Comparison of ENCODE assay signal across 24 cellular contexts in the genomic region with DNA sequence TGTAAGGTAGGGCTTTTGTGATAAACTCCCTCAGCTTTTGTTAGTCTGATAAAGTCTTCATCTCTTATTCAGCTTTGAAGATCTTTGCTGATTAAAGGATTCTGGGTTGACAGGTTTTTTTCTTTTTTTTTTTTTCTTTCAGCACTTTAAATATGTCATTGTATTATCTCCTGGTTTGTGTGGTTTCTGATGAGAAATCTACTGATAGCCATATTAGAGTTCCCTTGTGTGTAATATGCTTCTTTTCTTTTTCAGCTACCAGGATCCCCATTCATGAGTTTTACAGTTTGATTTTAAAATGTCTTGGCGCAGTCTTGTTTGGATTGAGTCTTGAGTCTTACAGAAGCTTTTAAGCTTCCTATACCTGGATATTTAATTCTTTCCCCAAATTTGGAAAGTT.
"Had no signal": no experiment of that assay in that cellular context is flagged by ENCODE, and none has a peak within 500 bp of the region (broad histone marks: within the 10 kb centered on the region; RNA-seq: fewer than 3 reads in every experiment).

No MANE protein-coding gene starts in this region.

- H3K27me3 ChIP-seq: colonic mucosa, dorsolateral prefrontal cortex, esophagus muscularis mucosa, esophagus squamous epithelium, foreskin keratinocyte, gastrocnemius medialis, gastroesophageal sphincter, heart left ventricle, heart right ventricle, hepatocyte had no signal

- H2AFZ ChIP-seq: hepatocyte had no signal

- H3K27ac Mint-ChIP-seq: dendritic cell treated with granulocyte-macrophage colony-stimulating factor and Interleukin-4, amounts not matched to agents 40 ng/mL and 50 ng/mL, for 4 days; effector memory CD8-positive, alpha-beta T cell had no signal

- H3K4me1 ChIP-seq: colonic mucosa, esophagus muscularis mucosa, esophagus squamous epithelium, foreskin keratinocyte, gastrocnemius medialis, gastroesophageal sphincter, heart left ventricle, heart right ventricle had no signal

- H3K79me2 ChIP-seq: hepatocyte had no signal

- DNase-seq: colonic mucosa; cortex of kidney; dermis blood vessel endothelial cell; dorsolateral prefrontal cortex; effector CD4-positive, alpha-beta T cell; effector CD8-positive, alpha-beta T cell; effector memory CD4-positive, alpha-beta T cell; effector memory CD8-positive, alpha-beta T cell; erythroblast; esophagus squamous epithelium; foreskin keratinocyte; foreskin melanocyte; gastrocnemius medialis; glutamatergic neuron; head of caudate nucleus; heart left ventricle; heart right ventricle had no signal

- H3K4me3 ChIP-seq: colonic mucosa, coronary artery, dorsolateral prefrontal cortex, esophagus muscularis mucosa, esophagus squamous epithelium, gastrocnemius medialis, gastroesophageal sphincter, heart left ventricle, heart right ventricle, hepatocyte had no signal

- ATAC-seq: effector memory CD8-positive, alpha-beta T cell; esophagus mucosa; foreskin keratinocyte; gastrocnemius medialis; gastroesophageal sphincter; heart left ventricle; heart right ventricle had no signal

- H3K4me3 Mint-ChIP-seq: dendritic cell treated with granulocyte-macrophage colony-stimulating factor and Interleukin-4, amounts not matched to agents 40 ng/mL and 50 ng/mL, for 4 days; effector memory CD8-positive, alpha-beta T cell had no signal

- H3K4me2 ChIP-seq: hepatocyte had no signal

- H3K9me3 ChIP-seq: colonic mucosa had no signal

- H3K36me3 ChIP-seq: colonic mucosa, esophagus muscularis mucosa, esophagus squamous epithelium, gastrocnemius medialis, gastroesophageal sphincter, heart left ventricle, heart right ventricle had no signal

- H3K27me3 Mint-ChIP-seq: dendritic cell treated with granulocyte-macrophage colony-stimulating factor and Interleukin-4, amounts not matched to agents 40 ng/mL and 50 ng/mL, for 4 days; effector memory CD8-positive, alpha-beta T cell had no signal

- H3K27ac ChIP-seq: colonic mucosa, coronary artery, dorsolateral prefrontal cortex, epithelial cell of prostate, esophagus muscularis mucosa, esophagus squamous epithelium, foreskin keratinocyte, gastrocnemius medialis, gastroesophageal sphincter, heart left ventricle, heart right ventricle, hepatocyte had no signal
